Comparison of ENCODE assay signal across 8 cellular contexts in the genomic region with DNA sequence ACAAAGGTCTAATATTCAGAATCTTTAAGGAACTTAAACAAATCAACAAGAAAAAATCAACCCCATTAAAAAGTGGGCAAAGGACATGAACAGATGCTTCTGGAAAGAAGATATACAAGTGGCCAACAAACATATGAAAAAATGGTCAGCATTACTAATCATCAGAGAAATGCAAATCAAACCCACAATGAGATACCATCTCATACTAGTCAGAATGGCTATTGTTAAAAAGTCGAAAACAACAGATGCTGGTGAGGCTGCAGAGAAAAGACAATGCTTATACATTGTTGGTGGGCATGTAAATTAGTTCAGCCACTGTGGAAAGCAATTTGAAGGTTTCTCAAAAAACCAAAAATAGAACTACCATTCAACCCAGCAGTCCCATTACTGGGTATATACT. TPM values are rescaled to one million over a fixed set of nuclear protein-coding genes. Genes with fewer than 3 reads are reported as not detected.
DNase-seq lines count a peak whose midpoint lies in the region; FAIRE-seq and TF ChIP-seq lines count a peak whose summit lies in the region.
"Not testable (repeated sequence)": the region's sequence is repeated elsewhere in the genome, so short reads cannot be mapped to it uniquely, and the experiment has no call there.
"Had no signal": no experiment of that assay in that cellular context is flagged by ENCODE, and none has a peak within 500 bp of the region (broad histone marks: within the 10 kb centered on the region; RNA-seq: fewer than 3 reads in every experiment).

No MANE protein-coding gene starts in this region.

- not testable (repeated sequence) for H3K27ac ChIP-seq in astrocyte (ENCODE audit: low read depth, low read length)

- H2AFZ ChIP-seq in astrocyte (ENCODE audit: low read depth, low read length), result not testable (repeated sequence)

- not testable (repeated sequence) for H3K9me3 Mint-ChIP-seq in astrocyte (ENCODE audit: unreplicated experiment)

- not testable (repeated sequence) for FAIRE-seq in astrocyte (lab: Jason Lieb, UNC)
- peak; percentile 68 for FAIRE-seq in colon (lab: Jason Lieb, UNC)

- H3K27ac Mint-ChIP-seq in astrocyte (ENCODE audit: unreplicated experiment), result not testable (repeated sequence)

- not testable (repeated sequence) for H3K79me2 ChIP-seq in astrocyte (ENCODE audit: insufficient read depth, low read length)

- H3K9ac ChIP-seq in astrocyte (ENCODE audit: low read length), result not testable (repeated sequence)

- not testable (repeated sequence) for H3K36me3 ChIP-seq in astrocyte (ENCODE audit: insufficient read depth, low read length)

- not testable (repeated sequence) for H3K4me3 Mint-ChIP-seq in astrocyte (ENCODE audit: unreplicated experiment)

- H3K27me3 ChIP-seq in astrocyte (ENCODE audit: insufficient read depth, low read length), result not testable (repeated sequence)

- not testable (repeated sequence) for H3K27me3 Mint-ChIP-seq in astrocyte (ENCODE audit: low read depth, unreplicated experiment)

- not testable (repeated sequence) for H4K20me1 ChIP-seq in astrocyte (ENCODE audit: insufficient read depth, low read length)

- not testable (repeated sequence) for H3K4me1 Mint-ChIP-seq in astrocyte (ENCODE audit: low read depth, unreplicated experiment)

- H3K4me1 ChIP-seq in astrocyte (ENCODE audit: insufficient read depth, low read length), result not testable (repeated sequence)

- H3K4me2 ChIP-seq in astrocyte (ENCODE audit: low read length), result not testable (repeated sequence)

- H3K4me3 ChIP-seq in astrocyte (ENCODE audit: insufficient read depth, low read depth, low read length); fibroblast of the aortic adventitia (ENCODE audit: low read depth, low read length): not testable (repeated sequence)

- not testable (repeated sequence) for H3K9me3 ChIP-seq in astrocyte (ENCODE audit: insufficient read depth, low read depth, low read length)

- TF ChIP-seq CTCF in astrocyte (IDR thresholded peaks at IDR 0.05; ENCODE audit: insufficient read depth, low read depth, low read length); fibroblast of the aortic adventitia (IDR thresholded peaks at IDR 0.05; ENCODE audit: insufficient read depth, low read length): not testable (repeated sequence)

- not testable (repeated sequence) for H3K36me3 Mint-ChIP-seq in astrocyte (ENCODE audit: low read depth, unreplicated experiment)

- DNase-seq in ELR (ENCODE audit: low read depth) (peak; percentile 74), M059J (ENCODE audit: low read depth) (peak; percentile 43), astrocyte (ENCODE audit: low read depth) (peak; percentile 66), fibroblast of the aortic adventitia (ENCODE audit: low read depth) (peak; percentile 42), iris pigment epithelial cell (ENCODE audit: low read depth) (peak; percentile 33), putamen (ENCODE audit: low spot score) (peak; percentile 89)

RNA-seq across cellular contexts. Expression of gene ENOX1, which starts 37.9 kb away (rescaled TPM):
- total RNA-seq in M059J (2014; rRNA removed; shearing (Covaris generic)), result 0.05 and 0.10 TPM in 2 replicates
- total RNA-seq in astrocyte (2.3 and 2.4 TPM in 2 replicates), fibroblast of the aortic adventitia (ENCODE audit: low replicate concordance) (7.4 and 16.4 TPM in 2 replicates)
- total RNA-seq: G401 had no signal

RNA-seq across cellular contexts. Expression of gene CCDC122, which starts 54.9 kb away (rescaled TPM):
- 4.0 and 6.6 TPM in 2 replicates for total RNA-seq in M059J (2014; rRNA removed; shearing (Covaris generic))
- total RNA-seq in astrocyte, result 5.1 and 6.7 TPM in 2 replicates
- 1.1 and 11.2 TPM in 2 replicates for total RNA-seq in fibroblast of the aortic adventitia (ENCODE audit: low replicate concordance)
- total RNA-seq: G401 had no signal

RNA-seq across cellular contexts. Expression of gene LACC1, which starts 55.0 kb away (rescaled TPM):
- total RNA-seq in M059J (2014; rRNA removed; shearing (Covaris generic)), result 3.4 and 6.1 TPM in 2 replicates
- total RNA-seq in astrocyte, result 7.3 and 9.2 TPM in 2 replicates
- total RNA-seq in fibroblast of the aortic adventitia (ENCODE audit: low replicate concordance), result 22.9 and 32.9 TPM in 2 replicates
- total RNA-seq: G401 had no signal

Comparison
In these comparisons a context has a peak if more than half of its experiments do, and no peak if none do; other contexts are left out.
1. DNase-seq: peak in every context shown above with its lines; median percentile 89 in putamen; 74 in ELR; 66 in astrocyte; 43 in M059J; 42 in fibroblast of the aortic adventitia; 33 in iris pigment epithelial cell.